In genomic region chr12:11568762-11569478, GRCh38 we compare ENCODE assay signal across 10 cellular contexts.
DNase-seq lines count a peak whose midpoint lies in the region; ATAC-seq, FAIRE-seq and TF ChIP-seq lines count a peak whose summit lies in the region.
"Had no signal": no experiment of that assay in that cellular context is flagged by ENCODE, and none has a peak within 500 bp of the region (broad histone marks: within the 10 kb centered on the region; RNA-seq: fewer than 3 reads in every experiment).

No MANE protein-coding gene starts in this region.

- no peaks in the 10 kb centered on the region; a peak in 1 of 5 replicates for H3K27me3 ChIP-seq in HepG2 (ENCODE audit: control insufficient read depth in 1 of 2, insufficient read depth in 2 of 2, low read length in 2 of 2)

- H3K4me3 ChIP-seq in HepG2 (replicated peaks in 1 of 3; ENCODE audit: insufficient read depth in 1 of 3, low read depth in 2 of 3, low read length in 3 of 3) = no peak overlapping the region

- POLR2A ChIA-PET in HepG2 (lab: Yijun Ruan, JAX) = no interaction called here

- H3K36me3 Mint-ChIP-seq in stimulated activated memory B cell treated with anti-CD40 and anti-IgM and Interleukin-4, amounts not matched to agents 10 μg/mL and 1 μg/mL and 100 μg/mL, for 72 hours = peaks cover 1% of the 10 kb centered on the region
- 0 out of 2 replicates have a peak, but pooled peaks cover 1% of the 10 kb centered on the region for H3K36me3 Mint-ChIP-seq in HFFc6 (ENCODE audit: low read depth)
- H3K36me3 Mint-ChIP-seq in T-helper 2 cell treated with Interferon-gamma antibody and Interleukin-4, amounts not matched to agents 5 μg/mL and 100 μg/mL, for 36 hours (ENCODE audit: low read depth) = no peaks in the 10 kb centered on the region

- H3K27me3 Mint-ChIP-seq in stimulated activated memory B cell treated with anti-CD40 and anti-IgM and Interleukin-4, amounts not matched to agents 10 μg/mL and 1 μg/mL and 100 μg/mL, for 72 hours = peaks cover 45% of the 10 kb centered on the region
- peaks cover 19% of the 10 kb centered on the region for H3K27me3 Mint-ChIP-seq in HFFc6 (ENCODE audit: insufficient read depth)
- peaks cover 23% of the 10 kb centered on the region for H3K27me3 Mint-ChIP-seq in T-helper 2 cell treated with Interferon-gamma antibody and Interleukin-4, amounts not matched to agents 5 μg/mL and 100 μg/mL, for 36 hours (ENCODE audit: low read depth)

- H3K79me2 ChIP-seq in HepG2 (ENCODE audit: insufficient read depth, low read length) = no peaks in the 10 kb centered on the region

- H4K20me1 ChIP-seq in HepG2 (ENCODE audit: insufficient read depth, low read length) = no peaks in the 10 kb centered on the region

- no peak for TF ChIP-seq RAD21 in HepG2 (CRISPR knock-in tag; IDR thresholded peaks at IDR 0.05)

- no peak overlapping the region for H3K9ac ChIP-seq in HepG2 (ENCODE audit: insufficient read depth, low read depth, low read length)

- peaks cover 30% of the 10 kb centered on the region for H3K4me1 Mint-ChIP-seq in stimulated activated memory B cell treated with anti-CD40 and anti-IgM and Interleukin-4, amounts not matched to agents 10 μg/mL and 1 μg/mL and 100 μg/mL, for 72 hours
- H3K4me1 Mint-ChIP-seq in HFFc6 (ENCODE audit: low read depth) = no peaks in the 10 kb centered on the region
- H3K4me1 Mint-ChIP-seq in T-helper 2 cell treated with Interferon-gamma antibody and Interleukin-4, amounts not matched to agents 5 μg/mL and 100 μg/mL, for 36 hours (ENCODE audit: low read depth) = no peaks in the 10 kb centered on the region

- H3K27ac Mint-ChIP-seq in stimulated activated memory B cell treated with anti-CD40 and anti-IgM and Interleukin-4, amounts not matched to agents 10 μg/mL and 1 μg/mL and 100 μg/mL, for 72 hours = peak overlapping the region; percentile 71
- no peak overlapping the region for H3K27ac Mint-ChIP-seq in HFFc6
- no peak overlapping the region for H3K27ac Mint-ChIP-seq in T-helper 2 cell treated with Interferon-gamma antibody and Interleukin-4, amounts not matched to agents 5 μg/mL and 100 μg/mL, for 36 hours
- H3K27ac Mint-ChIP-seq: activated naive CD4-positive, alpha-beta T cell treated with anti-CD3 and anti-CD28 coated beads for 36 hours had no signal

- no peak for TF ChIP-seq POLR2A in HepG2 (IDR thresholded peaks at IDR 0.05; ENCODE audit: insufficient read depth in 1 of 2, low read depth in 2 of 2, low read length in 2 of 2)

- in situ Hi-C loops in HepG2 (cut with HindIII; ENCODE audit: extremely low pct_ligation_motif_present, low pct_unique_long_range_greater_than_20kb) = loop anchor here (25.0 kb wide), 1 partner anchor 743 kb away; no protein-coding TSS in a partner anchor

- intact Hi-C loops in HepG2 (cut with micrococcal nuclease; ENCODE audit: unreplicated experiment) = no loop called here

- no peak overlapping the region for H3K27ac ChIP-seq in HepG2 (ENCODE audit: extremely low read length, insufficient read depth, low read length)

- CTCF ChIA-PET in HepG2 (lab: Yijun Ruan, JAX; ENCODE audit: low intra/inter-chr PET ratio, low total read pairs) = no interaction called here

- TF ChIP-seq EP300 in HepG2 (IDR thresholded peaks at IDR 0.05; ENCODE audit: low read depth in 2 of 2, low read length in 2 of 2) (no peak), HepG2 (CRISPR knock-in tag; IDR thresholded peaks at IDR 0.05; ENCODE audit: borderline replicate concordance) (no peak)

- FAIRE-seq in HepG2 (lab: Jason Lieb, UNC) = no peak
- FAIRE-seq: endothelial cell of umbilical vein had no signal

- H3K36me3 ChIP-seq in HepG2 (replicated peaks in 1 of 2; ENCODE audit: control insufficient read depth in 1 of 2, insufficient read depth in 2 of 2, low read length in 2 of 2) = no peaks in the 10 kb centered on the region

- H3K4me2 ChIP-seq in HepG2 (ENCODE audit: low read depth, low read length) = no peak overlapping the region

- H3K4me3 Mint-ChIP-seq in stimulated activated memory B cell treated with anti-CD40 and anti-IgM and Interleukin-4, amounts not matched to agents 10 μg/mL and 1 μg/mL and 100 μg/mL, for 72 hours = no peak overlapping the region
- H3K4me3 Mint-ChIP-seq in HFFc6 = no peak overlapping the region
- no peak overlapping the region for H3K4me3 Mint-ChIP-seq in T-helper 2 cell treated with Interferon-gamma antibody and Interleukin-4, amounts not matched to agents 5 μg/mL and 100 μg/mL, for 36 hours
- H3K4me3 Mint-ChIP-seq: activated naive CD4-positive, alpha-beta T cell treated with anti-CD3 and anti-CD28 coated beads for 36 hours had no signal

- no TSS peak for BruUV-seq in HepG2 (replicated peaks; lab: Mats Ljungman, UMichigan)

- H2AFZ ChIP-seq in HepG2 (ENCODE audit: low read length) = no peak overlapping the region

- 26% methylated on average over 8 of the region's 8 CpGs for WGBS in HepG2 (ENCODE audit: low lambda C conversion rate)

- ATAC-seq in GM19025 (IDR thresholded peaks at IDR 0.05; ENCODE audit: low read depth, unreplicated experiment) = peak; percentile 88
- peak; percentile 94 for ATAC-seq in HG02588 (IDR thresholded peaks at IDR 0.05; ENCODE audit: unreplicated experiment)
- ATAC-seq in HG03460 (IDR thresholded peaks at IDR 0.05; ENCODE audit: unreplicated experiment) = peak; percentile 85
- peak; percentile 90 for ATAC-seq in stimulated activated memory B cell treated with anti-CD40 and anti-IgM and Interleukin-4, amounts not matched to agents 10 μg/mL and 1 μg/mL and 100 μg/mL, for 72 hours
- ATAC-seq in HepG2 = no peak

- H3K4me1 ChIP-seq in HepG2 (ENCODE audit: insufficient read depth, low read length) = no peaks in the 10 kb centered on the region

- peaks cover 3% of the 10 kb centered on the region for H3K9me3 Mint-ChIP-seq in stimulated activated memory B cell treated with anti-CD40 and anti-IgM and Interleukin-4, amounts not matched to agents 10 μg/mL and 1 μg/mL and 100 μg/mL, for 72 hours
- H3K9me3 Mint-ChIP-seq in HFFc6 = peaks cover 1% of the 10 kb centered on the region; the same call in 1 of the 2 replicates
- no peaks in the 10 kb centered on the region for H3K9me3 Mint-ChIP-seq in T-helper 2 cell treated with Interferon-gamma antibody and Interleukin-4, amounts not matched to agents 5 μg/mL and 100 μg/mL, for 36 hours
- H3K9me3 Mint-ChIP-seq: activated naive CD4-positive, alpha-beta T cell treated with anti-CD3 and anti-CD28 coated beads for 36 hours had no signal

- TF ChIP-seq CTCF in HFFc6 (IDR thresholded peaks at IDR 0.05) = no peak
- TF ChIP-seq CTCF in HepG2 (CRISPR knock-in tag; IDR thresholded peaks at IDR 0.05) = no peak

- peaks cover 4% of the 10 kb centered on the region for H3K9me3 ChIP-seq in HepG2 (ENCODE audit: low read length)

- no peak for DNase-seq in HFFc6
- no peak for DNase-seq in HepG2 (ENCODE audit: low spot score)
- no peak for DNase-seq in T-helper 2 cell treated with Interferon-gamma antibody and Interleukin-4, amounts not matched to agents 5 μg/mL and 100 μg/mL, for 36 hours (ENCODE audit: low spot score)
- DNase-seq: activated naive CD4-positive, alpha-beta T cell treated with anti-CD3 and anti-CD28 coated beads for 36 hours; occipital lobe had no signal

TF ChIP-seq in HepG2, 621 proteins besides CTCF, POLR2A, EP300 and RAD21:
- TF ChIP-seq REPIN1 (CRISPR knock-in tag; IDR thresholded peaks at IDR 0.05; ENCODE audit: borderline replicate concordance, low read depth) (no peak), ZSCAN5A (CRISPR knock-in tag; IDR thresholded peaks at IDR 0.05; ENCODE audit: borderline replicate concordance) (no peak), ATF3 (CRISPR knock-in tag; IDR thresholded peaks at IDR 0.05) (no peak), GATA4 (IDR thresholded peaks at IDR 0.05; ENCODE audit: borderline replicate concordance, low read depth) (no peak)
